In the genomic region with DNA sequence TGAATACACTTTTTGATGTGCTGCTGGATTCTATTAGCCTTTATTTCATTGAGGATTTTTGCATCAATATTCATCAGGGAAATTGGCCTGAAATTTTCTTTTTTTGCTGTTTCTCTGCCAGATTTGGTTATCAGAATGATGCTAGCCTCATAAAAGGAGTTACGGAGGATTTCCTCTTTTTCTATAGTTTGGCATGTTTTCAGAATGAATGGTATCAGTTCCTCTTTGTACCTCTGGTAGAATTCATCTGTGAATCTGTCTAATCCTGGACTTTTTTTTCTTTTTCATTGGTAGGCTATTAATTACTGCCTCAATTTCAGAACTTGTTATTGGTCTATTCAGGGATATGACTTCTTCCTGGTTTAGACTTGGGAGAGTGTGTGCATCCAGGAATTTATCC, we compare ENCODE assay signal across 23 cellular contexts.
A peak's percentile ranks its signal among the peaks of the same experiment; 100 is the strongest.
DNase-seq lines count a peak whose midpoint lies in the region; ATAC-seq and TF ChIP-seq lines count a peak whose summit lies in the region.
"Had no signal": no experiment of that assay in that cellular context is flagged by ENCODE, and none has a peak within 500 bp of the region (broad histone marks: within the 10 kb centered on the region; RNA-seq: fewer than 3 reads in every experiment).

No MANE protein-coding gene starts in this region.

- no peaks in the 10 kb centered on the region for H3K79me2 ChIP-seq in OCI-LY3 (ENCODE audit: low read length)

- CTCF ChIA-PET in activated B cell treated with CpG ODN at 0.5 μM for 24 hours (lab: Charles Lee): no interaction called here

- H3K36me3 ChIP-seq in OCI-LY3 (replicated peaks; ENCODE audit: low read depth, low read length): no peaks in the 10 kb centered on the region
- H3K36me3 ChIP-seq: BE2C had no signal

- H2AFZ ChIP-seq in OCI-LY3 (ENCODE audit: low read depth, low read length): no peak overlapping the region

- H3K9me3 Mint-ChIP-seq in activated B cell treated with CpG ODN at 0.5 μM for 24 hours: no peaks in the 10 kb centered on the region
- H3K9me3 Mint-ChIP-seq in activated T-cell treated with anti-CD3 and anti-CD28 coated beads, Interleukin-2, amount 50 U/mL, for 72 hours: no peaks in the 10 kb centered on the region
- no peaks in the 10 kb centered on the region for H3K9me3 Mint-ChIP-seq in activated CD4-positive, alpha-beta T cell treated with anti-CD3 and anti-CD28 coated beads, Interleukin-2, amount 10 ng/mL, durations not matched to agents 24 days and 14 days
- H3K9me3 Mint-ChIP-seq: CD4-positive, CD25-positive, alpha-beta regulatory T cell; T-cell had no signal

- DNase-seq in CD1c-positive myeloid dendritic cell (ENCODE audit: extremely low spot score) (peak; percentile 57), KG1 (lab: John Stamatoyannopoulos, UW) (peak; percentile 1), activated B cell treated with CpG ODN at 0.5 μM for 24 hours (no peak), NCI-H2029 (lab: John Stamatoyannopoulos, UW) (no peak), DMS153 (lab: John Stamatoyannopoulos, UW) (no peak)
- no peak for DNase-seq in activated T-cell treated with anti-CD3 and anti-CD28 coated beads, Interleukin-2, amount 50 U/mL, for 72 hours
- DNase-seq in activated CD4-positive, alpha-beta T cell treated with anti-CD3 and anti-CD28 coated beads, Interleukin-2, amount 10 ng/mL, durations not matched to agents 24 days and 14 days: no peak
- DNase-seq: BE2C; CD4-positive, CD25-positive, alpha-beta regulatory T cell; COR-L47; GOT3; HCEC 1CT; NCI-H1092; NCI-H1436; NCI-H187 treated with DMSO at 0.1 percent for 48 hours; NCI-H226; NCI-H524; NCI-H774; NK-92 treated with Interleukin-12 subunit alpha and Interleukin-12 subunit beta, amount 100 ng/mL, for 24 hours; SHP77; T-cell had no signal

- ATAC-seq in activated B cell treated with CpG ODN at 0.5 μM for 24 hours (ENCODE audit: low read depth): peak; percentile 18
- no peak for ATAC-seq in activated T-cell treated with anti-CD3 and anti-CD28 coated beads, Interleukin-2, amount 50 U/mL, for 72 hours (replicated peaks in 1 of 2)
- ATAC-seq: T-cell had no signal

- peaks cover 28% of the 10 kb centered on the region for H3K4me1 Mint-ChIP-seq in activated B cell treated with CpG ODN at 0.5 μM for 24 hours
- H3K4me1 Mint-ChIP-seq in activated T-cell treated with anti-CD3 and anti-CD28 coated beads, Interleukin-2, amount 50 U/mL, for 72 hours (ENCODE audit: low read depth): no peaks in the 10 kb centered on the region
- no peaks in the 10 kb centered on the region for H3K4me1 Mint-ChIP-seq in activated CD4-positive, alpha-beta T cell treated with anti-CD3 and anti-CD28 coated beads, Interleukin-2, amount 10 ng/mL, durations not matched to agents 24 days and 14 days
- H3K4me1 Mint-ChIP-seq: CD4-positive, CD25-positive, alpha-beta regulatory T cell; T-cell had no signal

- H3K27ac Mint-ChIP-seq in activated B cell treated with CpG ODN at 0.5 μM for 24 hours: no peak overlapping the region
- H3K27ac Mint-ChIP-seq in activated T-cell treated with anti-CD3 and anti-CD28 coated beads, Interleukin-2, amount 50 U/mL, for 72 hours: no peak overlapping the region
- H3K27ac Mint-ChIP-seq in activated CD4-positive, alpha-beta T cell treated with anti-CD3 and anti-CD28 coated beads, Interleukin-2, amount 10 ng/mL, durations not matched to agents 24 days and 14 days: no peak overlapping the region
- H3K27ac Mint-ChIP-seq: CD4-positive, CD25-positive, alpha-beta regulatory T cell; T-cell had no signal

- no peak overlapping the region for H3K4me3 ChIP-seq in OCI-LY3 (ENCODE audit: low read length)

- H3K4me1 ChIP-seq in OCI-LY3 (ENCODE audit: low read length): peaks cover 18% of the 10 kb centered on the region
- H3K4me1 ChIP-seq: BE2C had no signal

- no peak overlapping the region for H3K27ac ChIP-seq in OCI-LY3 (ENCODE audit: low read length)
- H3K27ac ChIP-seq: KMS-11 had no signal

- intact Hi-C loops in activated B cell treated with CpG ODN at 0.5 μM for 24 hours (cut with micrococcal nuclease): loop anchor here (1.0 to 10.0 kb wide), 2 partner anchors 18 to 234 kb away; no protein-coding TSS in a partner anchor
- intact Hi-C loops in activated CD4-positive, alpha-beta T cell treated with anti-CD3 and anti-CD28 coated beads, Interleukin-2, amount 10 ng/mL, durations not matched to agents 24 days and 14 days (cut with micrococcal nuclease): no loop called here

- H4K20me1 ChIP-seq in OCI-LY3 (ENCODE audit: insufficient read depth, low read length): no peaks in the 10 kb centered on the region

- no peak for TF ChIP-seq CTCF in OCI-LY3 (IDR thresholded peaks at IDR 0.05; ENCODE audit: low read depth, low read length)
- no peak for TF ChIP-seq CTCF in activated B cell treated with CpG ODN at 0.5 μM for 24 hours (IDR thresholded peaks at IDR 0.05)

- no peaks in the 10 kb centered on the region for H3K27me3 Mint-ChIP-seq in activated B cell treated with CpG ODN at 0.5 μM for 24 hours
- no peaks in the 10 kb centered on the region for H3K27me3 Mint-ChIP-seq in activated T-cell treated with anti-CD3 and anti-CD28 coated beads, Interleukin-2, amount 50 U/mL, for 72 hours (ENCODE audit: low read depth)
- peaks cover 10% of the 10 kb centered on the region for H3K27me3 Mint-ChIP-seq in activated CD4-positive, alpha-beta T cell treated with anti-CD3 and anti-CD28 coated beads, Interleukin-2, amount 10 ng/mL, durations not matched to agents 24 days and 14 days
- H3K27me3 Mint-ChIP-seq: CD4-positive, CD25-positive, alpha-beta regulatory T cell; T-cell had no signal

- POLR2A ChIA-PET in activated B cell treated with CpG ODN at 0.5 μM for 24 hours (lab: Charles Lee): no interaction called here

- no peaks in the 10 kb centered on the region for H3K27me3 ChIP-seq in OCI-LY3 (ENCODE audit: low read depth, low read length)
- H3K27me3 ChIP-seq: BE2C had no signal

- peak overlapping the region; percentile 28 for H3K4me3 Mint-ChIP-seq in activated B cell treated with CpG ODN at 0.5 μM for 24 hours
- H3K4me3 Mint-ChIP-seq in activated T-cell treated with anti-CD3 and anti-CD28 coated beads, Interleukin-2, amount 50 U/mL, for 72 hours: no peak overlapping the region
- no peak overlapping the region for H3K4me3 Mint-ChIP-seq in activated CD4-positive, alpha-beta T cell treated with anti-CD3 and anti-CD28 coated beads, Interleukin-2, amount 10 ng/mL, durations not matched to agents 24 days and 14 days
- H3K4me3 Mint-ChIP-seq: CD4-positive, CD25-positive, alpha-beta regulatory T cell; T-cell had no signal

- H3K4me2 ChIP-seq in OCI-LY3 (ENCODE audit: low read length): peak overlapping the region; percentile 29
- H3K4me2 ChIP-seq: KMS-11 had no signal

- no peaks in the 10 kb centered on the region for H3K9me3 ChIP-seq in OCI-LY3 (ENCODE audit: insufficient read depth, low read length)
- H3K9me3 ChIP-seq: BE2C had no signal

- no peaks in the 10 kb centered on the region for H3K36me3 Mint-ChIP-seq in activated B cell treated with CpG ODN at 0.5 μM for 24 hours (ENCODE audit: low read depth)
- no peaks in the 10 kb centered on the region for H3K36me3 Mint-ChIP-seq in activated T-cell treated with anti-CD3 and anti-CD28 coated beads, Interleukin-2, amount 50 U/mL, for 72 hours (ENCODE audit: insufficient read depth in 2 of 2)
- no peaks in the 10 kb centered on the region for H3K36me3 Mint-ChIP-seq in activated CD4-positive, alpha-beta T cell treated with anti-CD3 and anti-CD28 coated beads, Interleukin-2, amount 10 ng/mL, durations not matched to agents 24 days and 14 days (ENCODE audit: low read depth)
- H3K36me3 Mint-ChIP-seq: CD4-positive, CD25-positive, alpha-beta regulatory T cell; T-cell had no signal

- no peak overlapping the region for H3K9ac ChIP-seq in OCI-LY3 (ENCODE audit: low read length)
- H3K9ac ChIP-seq: KMS-11 had no signal

Comparison
In these comparisons a context has a peak if more than half of its experiments do, and no peak if none do; other contexts are left out.
1. DNase-seq: peak in CD1c-positive myeloid dendritic cell (single experiment) and KG1 (single experiment); none in activated B cell treated with CpG ODN at 0.5 μM for 24 hours (single experiment), activated T-cell treated with anti-CD3 and anti-CD28 coated beads, Interleukin-2, amount 50 U/mL, for 72 hours (0 of 2), NCI-H2029 (single experiment), DMS153 (single experiment) and activated CD4-positive, alpha-beta T cell treated with anti-CD3 and anti-CD28 coated beads, Interleukin-2, amount 10 ng/mL, durations not matched to agents 24 days and 14 days (single experiment).